Comparison of ENCODE assay signal across 8 cellular contexts in the genomic region with DNA sequence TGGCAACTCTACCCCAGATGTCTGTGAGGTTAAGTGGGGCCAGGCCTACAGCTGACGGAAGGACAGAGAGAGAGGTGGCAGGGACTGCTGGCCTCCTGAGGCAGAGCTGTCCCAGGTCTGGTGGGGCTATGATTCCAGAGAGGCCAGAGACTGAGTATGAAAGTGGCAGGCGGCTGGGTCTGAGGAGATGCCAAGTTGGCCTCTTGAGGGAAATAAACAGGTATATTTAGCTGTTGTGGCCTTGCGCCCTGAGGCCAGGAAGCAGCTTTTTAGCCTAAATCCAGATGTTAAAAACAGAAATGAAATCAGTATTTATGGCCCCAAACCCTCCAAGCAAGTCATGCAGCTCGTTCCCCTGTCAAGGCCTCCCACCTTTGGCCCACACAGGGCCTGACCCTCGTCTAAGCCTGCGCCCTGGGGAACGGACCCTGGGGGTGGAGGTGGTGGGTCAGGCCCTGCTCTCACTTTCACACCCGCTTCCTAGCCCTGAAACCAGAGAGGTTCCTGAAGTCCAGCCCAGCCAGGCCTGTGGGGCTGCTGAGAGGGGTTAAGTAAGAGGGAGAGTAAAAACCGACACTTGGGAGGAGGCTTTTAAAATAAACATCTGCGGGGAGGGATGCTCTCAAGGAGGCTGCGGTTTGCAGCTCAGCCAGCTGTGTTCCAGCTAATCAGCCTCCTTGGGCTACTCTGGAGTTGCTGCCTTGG.
DNase-seq lines count a peak whose midpoint lies in the region; ATAC-seq lines count a peak whose summit lies in the region.

No MANE protein-coding gene starts in this region.

- ATAC-seq in GM18517 (IDR thresholded peaks at IDR 0.05; ENCODE audit: unreplicated experiment) (peak; percentile 43), HG02938 (IDR thresholded peaks at IDR 0.05; ENCODE audit: unreplicated experiment) (peak; percentile 29)

- DNase-seq in T1000 (lab: John Stamatoyannopoulos, UW) (peak; percentile 25), left kidney (ENCODE audit: low read depth, low spot score) (peak; percentile 74), SHP77 (lab: John Stamatoyannopoulos, UW) (no peak), NK-92 (lab: John Stamatoyannopoulos, UW; ENCODE audit: unreplicated experiment) (no peak), Ammon's horn (ENCODE audit: low spot score) (no peak), NCI-H2171 treated with DMSO at 0.1 percent for 48 hours (lab: John Stamatoyannopoulos, UW) (no peak)

Comparison
In these comparisons a context has a peak if more than half of its experiments do, and no peak if none do; other contexts are left out.
1. DNase-seq: peak in T1000 (single experiment) and left kidney (single experiment); none in SHP77 (0 of 2), NK-92 (single experiment), Ammon's horn (single experiment) and NCI-H2171 treated with DMSO at 0.1 percent for 48 hours (single experiment).